Comparison of ENCODE assay signal across 2 cellular contexts in the genomic region with DNA sequence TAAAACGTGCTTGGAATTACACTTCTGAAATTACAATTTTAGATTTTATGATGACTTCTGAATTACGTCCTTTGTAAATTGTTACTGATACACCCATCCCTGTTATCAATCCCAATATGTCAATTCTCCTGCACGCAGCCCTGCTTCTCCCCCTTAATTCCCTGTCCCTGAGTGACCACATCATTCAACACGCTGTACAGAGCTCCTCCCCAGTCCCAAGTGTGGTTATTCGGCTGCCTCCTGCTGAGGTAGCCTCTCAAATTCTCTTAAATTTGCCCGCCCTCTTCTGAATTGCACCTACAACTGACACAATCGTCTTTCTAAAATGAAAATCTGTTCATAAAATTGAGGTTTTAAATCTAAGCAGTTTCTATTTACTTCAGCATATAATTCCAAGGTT.
TF ChIP-seq lines count a peak whose summit lies in the region.

No MANE protein-coding gene starts in this region.

TF ChIP-seq in SK-N-SH, 30 proteins besides CTCF, POLR2A, EP300 and RAD21 (continued from another document):
- TF ChIP-seq, protein P1, sequence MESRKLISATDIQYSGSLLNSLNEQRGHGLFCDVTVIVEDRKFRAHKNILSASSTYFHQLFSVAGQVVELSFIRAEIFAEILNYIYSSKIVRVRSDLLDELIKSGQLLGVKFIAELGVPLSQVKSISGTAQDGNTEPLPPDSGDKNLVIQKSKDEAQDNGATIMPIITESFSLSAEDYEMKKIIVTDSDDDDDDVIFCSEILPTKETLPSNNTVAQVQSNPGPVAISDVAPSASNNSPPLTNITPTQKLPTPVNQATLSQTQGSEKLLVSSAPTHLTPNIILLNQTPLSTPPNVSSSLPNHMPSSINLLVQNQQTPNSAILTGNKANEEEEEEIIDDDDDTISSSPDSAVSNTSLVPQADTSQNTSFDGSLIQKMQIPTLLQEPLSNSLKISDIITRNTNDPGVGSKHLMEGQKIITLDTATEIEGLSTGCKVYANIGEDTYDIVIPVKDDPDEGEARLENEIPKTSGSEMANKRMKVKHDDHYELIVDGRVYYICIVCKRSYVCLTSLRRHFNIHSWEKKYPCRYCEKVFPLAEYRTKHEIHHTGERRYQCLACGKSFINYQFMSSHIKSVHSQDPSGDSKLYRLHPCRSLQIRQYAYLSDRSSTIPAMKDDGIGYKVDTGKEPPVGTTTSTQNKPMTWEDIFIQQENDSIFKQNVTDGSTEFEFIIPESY (IDR thresholded peaks at IDR 0.05; ENCODE audit: borderline replicate concordance, low read depth) = no peak
- TF ChIP-seq SMC3 (IDR thresholded peaks at IDR 0.05; ENCODE audit: low read depth, low read length) (no peak), GABPA (IDR thresholded peaks at IDR 0.05; ENCODE audit: low read depth) (no peak)
- TF ChIP-seq, protein P2, sequence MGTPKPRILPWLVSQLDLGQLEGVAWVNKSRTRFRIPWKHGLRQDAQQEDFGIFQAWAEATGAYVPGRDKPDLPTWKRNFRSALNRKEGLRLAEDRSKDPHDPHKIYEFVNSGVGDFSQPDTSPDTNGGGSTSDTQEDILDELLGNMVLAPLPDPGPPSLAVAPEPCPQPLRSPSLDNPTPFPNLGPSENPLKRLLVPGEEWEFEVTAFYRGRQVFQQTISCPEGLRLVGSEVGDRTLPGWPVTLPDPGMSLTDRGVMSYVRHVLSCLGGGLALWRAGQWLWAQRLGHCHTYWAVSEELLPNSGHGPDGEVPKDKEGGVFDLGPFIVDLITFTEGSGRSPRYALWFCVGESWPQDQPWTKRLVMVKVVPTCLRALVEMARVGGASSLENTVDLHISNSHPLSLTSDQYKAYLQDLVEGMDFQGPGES (IDR thresholded peaks at IDR 0.05; ENCODE audit: low read depth, low read length) = no peak

TF ChIP-seq in SK-N-SH treated with all-trans-retinoic acid at 6 μM for 48 hours, 23 proteins besides CTCF, POLR2A, EP300 and RAD21 (continued from another document):
- TF ChIP-seq, protein P3, sequence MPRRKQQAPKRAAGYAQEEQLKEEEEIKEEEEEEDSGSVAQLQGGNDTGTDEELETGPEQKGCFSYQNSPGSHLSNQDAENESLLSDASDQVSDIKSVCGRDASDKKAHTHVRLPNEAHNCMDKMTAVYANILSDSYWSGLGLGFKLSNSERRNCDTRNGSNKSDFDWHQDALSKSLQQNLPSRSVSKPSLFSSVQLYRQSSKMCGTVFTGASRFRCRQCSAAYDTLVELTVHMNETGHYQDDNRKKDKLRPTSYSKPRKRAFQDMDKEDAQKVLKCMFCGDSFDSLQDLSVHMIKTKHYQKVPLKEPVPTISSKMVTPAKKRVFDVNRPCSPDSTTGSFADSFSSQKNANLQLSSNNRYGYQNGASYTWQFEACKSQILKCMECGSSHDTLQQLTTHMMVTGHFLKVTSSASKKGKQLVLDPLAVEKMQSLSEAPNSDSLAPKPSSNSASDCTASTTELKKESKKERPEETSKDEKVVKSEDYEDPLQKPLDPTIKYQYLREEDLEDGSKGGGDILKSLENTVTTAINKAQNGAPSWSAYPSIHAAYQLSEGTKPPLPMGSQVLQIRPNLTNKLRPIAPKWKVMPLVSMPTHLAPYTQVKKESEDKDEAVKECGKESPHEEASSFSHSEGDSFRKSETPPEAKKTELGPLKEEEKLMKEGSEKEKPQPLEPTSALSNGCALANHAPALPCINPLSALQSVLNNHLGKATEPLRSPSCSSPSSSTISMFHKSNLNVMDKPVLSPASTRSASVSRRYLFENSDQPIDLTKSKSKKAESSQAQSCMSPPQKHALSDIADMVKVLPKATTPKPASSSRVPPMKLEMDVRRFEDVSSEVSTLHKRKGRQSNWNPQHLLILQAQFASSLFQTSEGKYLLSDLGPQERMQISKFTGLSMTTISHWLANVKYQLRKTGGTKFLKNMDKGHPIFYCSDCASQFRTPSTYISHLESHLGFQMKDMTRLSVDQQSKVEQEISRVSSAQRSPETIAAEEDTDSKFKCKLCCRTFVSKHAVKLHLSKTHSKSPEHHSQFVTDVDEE (CRISPR knock-in tag; IDR thresholded peaks at IDR 0.05) = no peak
- TF ChIP-seq, protein P4, sequence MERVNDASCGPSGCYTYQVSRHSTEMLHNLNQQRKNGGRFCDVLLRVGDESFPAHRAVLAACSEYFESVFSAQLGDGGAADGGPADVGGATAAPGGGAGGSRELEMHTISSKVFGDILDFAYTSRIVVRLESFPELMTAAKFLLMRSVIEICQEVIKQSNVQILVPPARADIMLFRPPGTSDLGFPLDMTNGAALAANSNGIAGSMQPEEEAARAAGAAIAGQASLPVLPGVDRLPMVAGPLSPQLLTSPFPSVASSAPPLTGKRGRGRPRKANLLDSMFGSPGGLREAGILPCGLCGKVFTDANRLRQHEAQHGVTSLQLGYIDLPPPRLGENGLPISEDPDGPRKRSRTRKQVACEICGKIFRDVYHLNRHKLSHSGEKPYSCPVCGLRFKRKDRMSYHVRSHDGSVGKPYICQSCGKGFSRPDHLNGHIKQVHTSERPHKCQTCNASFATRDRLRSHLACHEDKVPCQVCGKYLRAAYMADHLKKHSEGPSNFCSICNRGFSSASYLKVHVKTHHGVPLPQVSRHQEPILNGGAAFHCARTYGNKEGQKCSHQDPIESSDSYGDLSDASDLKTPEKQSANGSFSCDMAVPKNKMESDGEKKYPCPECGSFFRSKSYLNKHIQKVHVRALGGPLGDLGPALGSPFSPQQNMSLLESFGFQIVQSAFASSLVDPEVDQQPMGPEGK (CRISPR knock-in tag; IDR thresholded peaks at IDR 0.05; ENCODE audit: borderline replicate concordance) = no peak
- no peak for TF ChIP-seq OSR1 (CRISPR knock-in tag; IDR thresholded peaks at IDR 0.05)
- TF ChIP-seq ZNF70 (CRISPR knock-in tag; IDR thresholded peaks at IDR 0.05) = no peak
- TF ChIP-seq ARNTL (CRISPR knock-in tag; IDR thresholded peaks at IDR 0.05; ENCODE audit: borderline replicate concordance, low read depth) = no peak
- no peak for TF ChIP-seq ESRRG (CRISPR knock-in tag; IDR thresholded peaks at IDR 0.05)
- no peak for TF ChIP-seq RARB (CRISPR knock-in tag; IDR thresholded peaks at IDR 0.05)
TF ChIP-seq in SK-N-SH treated with all-trans-retinoic acid at 6 μM for 48 hours: peak in this region for 0.
